9 cellular contexts compared by ENCODE assay signal in genomic region chr10:95308389-95309302, GRCh38. TPM values are rescaled to one million over a fixed set of nuclear protein-coding genes. Genes with fewer than 3 reads are reported as not detected.
DNase-seq lines count a peak whose midpoint lies in the region; ATAC-seq and TF ChIP-seq lines count a peak whose summit lies in the region.
"Had no signal": no experiment of that assay in that cellular context is flagged by ENCODE, and none has a peak within 500 bp of the region (broad histone marks: within the 10 kb centered on the region; RNA-seq: fewer than 3 reads in every experiment).

No MANE protein-coding gene starts in this region.

- peak overlapping the region; percentile 77 for H2BK12ac ChIP-seq in trophoblast cell (ENCODE audit: low read length)

- CTCF ChIA-PET in PC-9 (lab: Charles Lee): no interaction called here

- H3K36me3 ChIP-seq in GM23248 (ENCODE audit: low read depth) (no peaks in the 10 kb centered on the region), PC-9 (ENCODE audit: low read depth) (no peaks in the 10 kb centered on the region), fibroblast of lung (ENCODE audit: control insufficient read depth, insufficient read depth, low read length) (no peaks in the 10 kb centered on the region), trophoblast cell (ENCODE audit: control insufficient read depth in 1 of 2, insufficient read depth in 2 of 2, low read length in 2 of 2) (no peaks in the 10 kb centered on the region)
- H3K36me3 ChIP-seq: neutrophil had no signal

- H4K91ac ChIP-seq in trophoblast cell (ENCODE audit: low read depth, low read length): no peak overlapping the region

- H3K4me3 ChIP-seq in GM23248: peak overlapping the region; percentile 44
- H3K4me3 ChIP-seq in PC-9: no peak overlapping the region; the same call in 1 of the 2 replicates
- H3K4me3 ChIP-seq in fibroblast of lung (replicated peaks in 1 of 4; ENCODE audit: control extremely low read depth in 1 of 4, insufficient read depth in 1 of 4, low read depth in 3 of 4, low read length in 4 of 4): no peak overlapping the region
- no peak overlapping the region for H3K4me3 ChIP-seq in trophoblast cell (ENCODE audit: low read depth, low read length)

- no peak overlapping the region for H2BK5ac ChIP-seq in trophoblast cell (ENCODE audit: low read depth, low read length, poor library complexity)

- WGBS in GM23248 (ENCODE audit: low coverage in 1 of 2, low lambda C conversion rate in 2 of 2, missing lambda C conversion rate in 2 of 2), 2 experiments: 6 to 7% methylated on average over 8 of the region's 8 CpGs
- WGBS in trophoblast cell (ENCODE audit: extremely low coverage, insufficient coverage, insufficient read length): no CpG with 5 or more reads among the region's 8 CpGs

- H2AK5ac ChIP-seq in trophoblast cell (ENCODE audit: low read length): no peak overlapping the region

- peak overlapping the region; percentile 63 for H3K4me2 ChIP-seq in GM23248 (ENCODE audit: unreplicated experiment)
- peak overlapping the region; percentile 59 for H3K4me2 ChIP-seq in PC-9
- H3K4me2 ChIP-seq in fibroblast of lung (ENCODE audit: extremely low read depth, insufficient read depth, low read length): peak overlapping the region; percentile 55
- H3K4me2 ChIP-seq in trophoblast cell (ENCODE audit: low read length): peak overlapping the region; percentile 10

- H3K79me1 ChIP-seq in trophoblast cell (ENCODE audit: low read length): no peaks in the 10 kb centered on the region

- H3K18ac ChIP-seq in trophoblast cell (ENCODE audit: low read length): no peak overlapping the region

- in situ Hi-C loops in GM23248 (cut with MboI): no loop called here

- H3K4ac ChIP-seq in trophoblast cell (ENCODE audit: low read depth, low read length): no peak overlapping the region

- no peaks in the 10 kb centered on the region for H3K9me2 ChIP-seq in GM23248 (ENCODE audit: insufficient read depth)
- no peaks in the 10 kb centered on the region for H3K9me2 ChIP-seq in PC-9 (ENCODE audit: insufficient read depth)

- H3K4me1 ChIP-seq in GM23248 (ENCODE audit: insufficient read depth): peaks cover 21% of the 10 kb centered on the region
- H3K4me1 ChIP-seq in PC-9 (replicated peaks; ENCODE audit: insufficient read depth): peaks cover 34% of the 10 kb centered on the region
- H3K4me1 ChIP-seq in fibroblast of lung (ENCODE audit: control insufficient read depth, extremely low read depth, insufficient read depth, low read length): peaks cover 8% of the 10 kb centered on the region
- H3K4me1 ChIP-seq in trophoblast cell (ENCODE audit: control insufficient read depth in 1 of 2, insufficient read depth in 2 of 2, low read length in 2 of 2): peaks cover 2 to 13% of the 10 kb centered on the region in 2 experiments

- H3K23ac ChIP-seq in trophoblast cell (ENCODE audit: low read length): no peak overlapping the region

- POLR2A ChIA-PET in PC-9 (lab: Charles Lee; ENCODE audit: unreplicated experiment): interaction anchor here (0.6 kb wide), 1 partner anchor 33 kb away, joined by 6 read pairs; no protein-coding TSS in a partner anchor

- H3K27ac ChIP-seq in GM23248 (peak overlapping the region; percentile 84), PC-9 (peak overlapping the region; percentile 64), fibroblast of lung (ENCODE audit: insufficient read depth, low read length) (peak overlapping the region; percentile 58), trophoblast cell (ENCODE audit: low read depth, low read length) (peak overlapping the region; percentile 58)
- H3K27ac ChIP-seq: neutrophil had no signal

- no peak overlapping the region for H3K14ac ChIP-seq in trophoblast cell (ENCODE audit: low read length)

- H3F3A ChIP-seq in GM23248 (ENCODE audit: insufficient read depth) (peaks cover 36% of the 10 kb centered on the region), PC-9 (ENCODE audit: insufficient read depth, low read depth) (peaks cover 18% of the 10 kb centered on the region; the same call in 1 of the 2 replicates)

- no peak overlapping the region for H2BK120ac ChIP-seq in trophoblast cell (ENCODE audit: insufficient read depth, low read length, poor library complexity)

- ATAC-seq in HG03571 (IDR thresholded peaks at IDR 0.05; ENCODE audit: unreplicated experiment) (no peak), HG03342 (IDR thresholded peaks at IDR 0.05; ENCODE audit: unreplicated experiment) (no peak), HG03196 (IDR thresholded peaks at IDR 0.05; ENCODE audit: unreplicated experiment) (no peak)

- no peaks in the 10 kb centered on the region for H4K20me1 ChIP-seq in GM23248 (ENCODE audit: insufficient read depth)
- H4K20me1 ChIP-seq in PC-9 (ENCODE audit: insufficient read depth): no peaks in the 10 kb centered on the region
- no peaks in the 10 kb centered on the region for H4K20me1 ChIP-seq in fibroblast of lung (ENCODE audit: control insufficient read depth, extremely low read depth, insufficient read depth, low read length)

- H3K9ac ChIP-seq in GM23248 (peak overlapping the region; percentile 53), fibroblast of lung (ENCODE audit: insufficient read depth, low read length) (no peak overlapping the region), trophoblast cell (ENCODE audit: low read length) (no peak overlapping the region)

- H4K12ac ChIP-seq in trophoblast cell (ENCODE audit: low read depth, low read length): no peak overlapping the region

- no peaks in the 10 kb centered on the region for H3K27me3 ChIP-seq in GM23248 (replicated peaks; ENCODE audit: insufficient read depth)
- no peaks in the 10 kb centered on the region for H3K27me3 ChIP-seq in PC-9 (ENCODE audit: insufficient read depth, low read depth)
- no peaks in the 10 kb centered on the region for H3K27me3 ChIP-seq in fibroblast of lung (ENCODE audit: control insufficient read depth, insufficient read depth, low read length)
- no peaks in the 10 kb centered on the region for H3K27me3 ChIP-seq in trophoblast cell (ENCODE audit: insufficient read depth, low read length)

- no peak overlapping the region for H4K8ac ChIP-seq in trophoblast cell (ENCODE audit: low read depth, low read length)

- DNase-seq in GM23248 (peak; percentile 94), PC-9 (peak; percentile 83 to 90), fibroblast of lung (ENCODE audit: low read depth in 2 of 2) (peak; percentile 94 to 98), trophoblast cell (peak; percentile 30 to 40), mesenteric fat pad (ENCODE audit: low spot score) (no peak)

- no peaks in the 10 kb centered on the region for H3K9me3 ChIP-seq in GM23248 (ENCODE audit: low read depth)
- no peaks in the 10 kb centered on the region for H3K9me3 ChIP-seq in PC-9 (ENCODE audit: insufficient read depth, low read depth)
- no peaks in the 10 kb centered on the region for H3K9me3 ChIP-seq in fibroblast of lung (ENCODE audit: control insufficient read depth, insufficient read depth, low read depth, low read length)
- peaks cover 1% of the 10 kb centered on the region for H3K9me3 ChIP-seq in trophoblast cell (ENCODE audit: insufficient read depth, low read depth, low read length)
- H3K9me3 ChIP-seq: neutrophil had no signal

- no peak for TF ChIP-seq CTCF in PC-9 (conservative IDR thresholded peaks at IDR 0.05)
- TF ChIP-seq CTCF in fibroblast of lung (conservative IDR thresholded peaks at IDR 0.05 in 1 of 2, IDR thresholded peaks at IDR 0.05 in 1 of 2; ENCODE audit: low read depth in 1 of 2, low read length in 2 of 2): no peak

- H2AFZ ChIP-seq in GM23248 (no peak overlapping the region), PC-9 (0 out of 2 replicates have a peak overlapping the region, but pooled peaks have one; percentile 34), fibroblast of lung (ENCODE audit: low read length) (no peak overlapping the region), trophoblast cell (ENCODE audit: insufficient read depth, low read length, poor library complexity) (no peak overlapping the region)

- intact Hi-C loops in PC-9 (cut with micrococcal nuclease; ENCODE audit: unreplicated experiment): loop anchor here (5.0 kb wide), 1 partner anchor 46 kb away; no protein-coding TSS in a partner anchor

- BruUV-seq in PC-9 (replicated peaks; lab: Mats Ljungman, UMichigan): no TSS peak

- H3K79me2 ChIP-seq in GM23248 (ENCODE audit: insufficient read depth) (no peaks in the 10 kb centered on the region), PC-9 (ENCODE audit: low read depth) (no peaks in the 10 kb centered on the region), fibroblast of lung (ENCODE audit: control insufficient read depth, insufficient read depth, low read length) (no peaks in the 10 kb centered on the region), trophoblast cell (ENCODE audit: control insufficient read depth, insufficient read depth, low read length, poor library complexity) (no peaks in the 10 kb centered on the region)

RNA-seq across cellular contexts. Expression of gene PDLIM1, which starts 17.8 kb away (rescaled TPM):
- total RNA-seq in GM23248 (2014; rRNA removed; shearing (Covaris generic)): 16.3 and 32.0 TPM in 2 replicates
- polyA plus RNA-seq in GM23248 (2016; fragmentation: Nextera tagmentation; extraction: Ambion mirVana): 143 and 147 TPM in 2 replicates
- total RNA-seq in PC-9 (2021): 202 and 215 TPM in 2 replicates
- 12.1 and 24.3 TPM in 2 replicates for total RNA-seq in fibroblast of lung
- 199 and 390 TPM in 2 replicates for polyA plus RNA-seq in fibroblast of lung
- polyA plus RNA-seq in fibroblast of lung (2012): 236 and 460 TPM in 2 replicates
- polyA minus RNA-seq in fibroblast of lung (ENCODE audit: low replicate concordance): 188 and 437 TPM in 2 replicates
- polyA plus RNA-seq in trophoblast cell (2013): 338 and 355 TPM in 2 replicates
- total RNA-seq in mesenteric fat pad: 200 TPM

Comparison
In these comparisons a context has a peak if more than half of its experiments do, and no peak if none do; other contexts are left out.
1. H3K4me2 ChIP-seq: peak in every context shown above with its lines; median percentile 63 in GM23248; 59 in PC-9; 55 in fibroblast of lung; 10 in trophoblast cell.